19 cellular contexts compared by ENCODE assay signal in genomic region chr12:126811401-126811800, GRCh38.
"Had no signal": no experiment of that assay in that cellular context is flagged by ENCODE, and none has a peak within 500 bp of the region (broad histone marks: within the 10 kb centered on the region; RNA-seq: fewer than 3 reads in every experiment).

No MANE protein-coding gene starts in this region.

- H3K36me3 ChIP-seq: neutrophil, transverse colon, vagina had no signal

- H3K4me3 ChIP-seq: transverse colon, vagina had no signal

- H3K4me1 ChIP-seq: transverse colon, vagina had no signal

- H3K27me3 ChIP-seq: neutrophil, transverse colon, vagina had no signal

- DNase-seq: activated CD4-positive, alpha-beta T cell treated with anti-CD3 and anti-CD28 coated beads, Interleukin-2, amount 50 U/mL, for 4 hours; activated CD4-positive, CD25-positive, alpha-beta regulatory T cell treated with anti-CD3 and anti-CD28 coated beads, Interleukin-2, amount 50 U/mL, for 72 hours; activated naive CD4-positive, alpha-beta T cell treated with Interleukin-2 at 50 U/mL for 16 hours; anterior cingulate cortex; cerebellar nuclear complex; effector CD8-positive, alpha-beta T cell; foreskin melanocyte; head of caudate nucleus; immature natural killer cell; left cardiac atrium; naive B cell; posterior cingulate gyrus; small intestine; stimulated activated naive CD8-positive, alpha-beta T cell treated with anti-CD3 and anti-CD28 coated beads, Interleukin-15, Interleukin-2, amounts not matched to agents 100 U/mL and 50 U/mL, for 24 hours; T-helper 9 cell; transverse colon had no signal

- H3K9me3 ChIP-seq: neutrophil, transverse colon, vagina had no signal

- ATAC-seq: activated T-helper 17 cell treated with anti-CD3 and anti-CD28 coated beads, Interleukin-2, amount 50 U/mL, for 72 hours; left cardiac atrium; stimulated activated naive CD8-positive, alpha-beta T cell treated with anti-CD3 and anti-CD28 coated beads, Interleukin-15, Interleukin-2, amounts not matched to agents 100 U/mL and 50 U/mL, for 24 hours had no signal

- H3K27ac ChIP-seq: neutrophil, transverse colon, vagina had no signal
